ENCODE assay signal across 12 cellular contexts in genomic region chr2:72561621-72562318, GRCh38.
DNase-seq lines count a peak whose midpoint lies in the region; ATAC-seq and TF ChIP-seq lines count a peak whose summit lies in the region.
"Had no signal": no experiment of that assay in that cellular context is flagged by ENCODE, and none has a peak within 500 bp of the region (broad histone marks: within the 10 kb centered on the region; RNA-seq: fewer than 3 reads in every experiment).

No MANE protein-coding gene starts in this region.

- TF ChIP-seq CTCF in choroid plexus epithelial cell (conservative IDR thresholded peaks at IDR 0.05; ENCODE audit: low read depth, low read length): no peak
- TF ChIP-seq CTCF in upper lobe of left lung (IDR thresholded peaks at IDR 0.05): no peak

- peak; percentile 88 for DNase-seq in choroid plexus epithelial cell (ENCODE audit: low read depth)
- peak; percentile 50 for DNase-seq in islet precursor cell
- DNase-seq in upper lobe of left lung: no peak
- no peak for DNase-seq in NCI-H82 (lab: John Stamatoyannopoulos, UW)
- no peak for DNase-seq in neuronal stem cell (ENCODE audit: low spot score)
- DNase-seq in NCI-H69 (lab: John Stamatoyannopoulos, UW): no peak
- DNase-seq: cerebellar nuclear complex; NCI-H187 treated with DMSO at 0.1 percent for 48 hours; SJCRH30; stimulated activated CD4-positive, alpha-beta T cell treated with anti-CD3 and anti-CD28 coated beads, Interleukin-15, amount 100 ng/mL, for 24 hours had no signal

- H3K4me1 ChIP-seq in HUES64 (ENCODE audit: insufficient read depth, low read length) (peaks cover 15% of the 10 kb centered on the region), upper lobe of left lung (peaks cover 0 to 15% (median 2%) of the 10 kb centered on the region in 4 donors), neuronal stem cell (ENCODE audit: control insufficient read depth in 2 of 2, insufficient read depth in 1 of 2, low read depth in 1 of 2, low read length in 2 of 2) (peaks cover 0 to 13% of the 10 kb centered on the region in 2 donors)

- no peak overlapping the region for H4K8ac ChIP-seq in neuronal stem cell (ENCODE audit: low read depth, low read length)

- H3K27ac ChIP-seq in HUES64 (ENCODE audit: low read depth, low read length): peak overlapping the region; percentile 47
- H3K27ac ChIP-seq in upper lobe of left lung: peak overlapping the region; percentile 3 to 20 (median 17)
- no peak overlapping the region for H3K27ac ChIP-seq in neuronal stem cell (replicated peaks; ENCODE audit: low read length)
- H3K27ac ChIP-seq: SJCRH30 had no signal

- no peak overlapping the region for H3K4ac ChIP-seq in neuronal stem cell (ENCODE audit: low read length)

- no peak overlapping the region for H2AK5ac ChIP-seq in neuronal stem cell (ENCODE audit: low read depth, low read length)

- H3K14ac ChIP-seq in neuronal stem cell (ENCODE audit: low read length): no peak overlapping the region

- H4K91ac ChIP-seq in neuronal stem cell (ENCODE audit: low read depth, low read length, poor library complexity): no peak overlapping the region

- peak in 1 of 2 donors; percentile 74 for ATAC-seq in upper lobe of left lung (ENCODE audit: low FRiP score in 2 of 2)
- ATAC-seq in GM21723 (IDR thresholded peaks at IDR 0.05; ENCODE audit: unreplicated experiment): no peak

- no peak overlapping the region for H2BK15ac ChIP-seq in neuronal stem cell (ENCODE audit: low read length)

- H3K9me3 ChIP-seq in HUES64 (ENCODE audit: insufficient read depth, low read depth, low read length) (no peaks in the 10 kb centered on the region), upper lobe of left lung (no peaks in the 10 kb centered on the region), neuronal stem cell (replicated peaks in 1 of 2; ENCODE audit: control insufficient read depth in 2 of 2, insufficient read depth in 1 of 2, low read depth in 1 of 2, low read length in 2 of 2) (no peaks in the 10 kb centered on the region)
- H3K9me3 ChIP-seq: SJCRH30 had no signal

- H3K27me3 ChIP-seq in HUES64 (ENCODE audit: insufficient read depth, low read length) (no peaks in the 10 kb centered on the region), upper lobe of left lung (no peaks in the 10 kb centered on the region), neuronal stem cell (ENCODE audit: control insufficient read depth in 3 of 3, insufficient read depth in 3 of 3, low read depth in 1 of 3, low read length in 3 of 3) (no peaks in the 10 kb centered on the region)
- H3K27me3 ChIP-seq: SJCRH30 had no signal

- H3K23ac ChIP-seq in neuronal stem cell (ENCODE audit: low read depth, low read length, poor library complexity): no peak overlapping the region

- H3K4me3 ChIP-seq in HUES64 (ENCODE audit: low read length): no peak overlapping the region
- no peak overlapping the region for H3K4me3 ChIP-seq in choroid plexus epithelial cell (ENCODE audit: low read depth, low read length)
- no peak overlapping the region for H3K4me3 ChIP-seq in upper lobe of left lung
- H3K4me3 ChIP-seq in neuronal stem cell (ENCODE audit: low read length in 2 of 2): no peak overlapping the region
- H3K4me3 ChIP-seq: SJCRH30 had no signal

- H2BK120ac ChIP-seq in neuronal stem cell (ENCODE audit: low read depth, low read length): no peak overlapping the region

- H2AFZ ChIP-seq in neuronal stem cell (ENCODE audit: low read length): no peak overlapping the region

- H3K18ac ChIP-seq in neuronal stem cell (ENCODE audit: low read length): no peak overlapping the region

- 75% methylated on average over 2 of the region's 4 CpGs for WGBS in HUES64
- WGBS in upper lobe of left lung, 2 donors: 45 to 53% methylated on average over 4 of the region's 4 CpGs
- no CpG with 5 or more reads among the region's 4 CpGs for WGBS in neuronal stem cell (ENCODE audit: extremely low coverage in 2 of 2, insufficient read length in 2 of 2, insufficient replicate concordance in 1 of 2), 2 donors

- no peak for TF ChIP-seq POLR2A in upper lobe of left lung (IDR thresholded peaks at IDR 0.05)

- H2BK5ac ChIP-seq in neuronal stem cell (ENCODE audit: low read length): no peak overlapping the region

- H3K79me1 ChIP-seq in neuronal stem cell (ENCODE audit: low read depth, low read length): no peaks in the 10 kb centered on the region

- H2BK12ac ChIP-seq in neuronal stem cell (ENCODE audit: low read length): no peak overlapping the region

- no peak overlapping the region for H3K9ac ChIP-seq in HUES64 (ENCODE audit: low read depth, low read length)
- no peak overlapping the region for H3K9ac ChIP-seq in neuronal stem cell (ENCODE audit: low read depth, low read length, poor library complexity)

- H3K36me3 ChIP-seq in HUES64 (ENCODE audit: insufficient read depth, low read length) (no peaks in the 10 kb centered on the region), upper lobe of left lung (peaks cover 0 to 4% (median 0%) of the 10 kb centered on the region in 4 donors), neuronal stem cell (replicated peaks in 1 of 2; ENCODE audit: control insufficient read depth in 2 of 2, insufficient read depth in 2 of 2, low read length in 2 of 2) (no peaks in the 10 kb centered on the region)
- H3K36me3 ChIP-seq: SJCRH30 had no signal

- no peak overlapping the region for H3K4me2 ChIP-seq in neuronal stem cell (ENCODE audit: insufficient read depth, low read length, poor library complexity, severe bottlenecking)

- TF ChIP-seq EP300 in upper lobe of left lung (IDR thresholded peaks at IDR 0.05): no peak

Comparison
In these comparisons a context has a peak if more than half of its experiments do, and no peak if none do; other contexts are left out.
1. DNase-seq: peak in choroid plexus epithelial cell (single experiment) and islet precursor cell (single experiment); none in upper lobe of left lung (0 of 2), NCI-H82 (single experiment), neuronal stem cell (single experiment) and NCI-H69 (single experiment).